In the genomic region with DNA sequence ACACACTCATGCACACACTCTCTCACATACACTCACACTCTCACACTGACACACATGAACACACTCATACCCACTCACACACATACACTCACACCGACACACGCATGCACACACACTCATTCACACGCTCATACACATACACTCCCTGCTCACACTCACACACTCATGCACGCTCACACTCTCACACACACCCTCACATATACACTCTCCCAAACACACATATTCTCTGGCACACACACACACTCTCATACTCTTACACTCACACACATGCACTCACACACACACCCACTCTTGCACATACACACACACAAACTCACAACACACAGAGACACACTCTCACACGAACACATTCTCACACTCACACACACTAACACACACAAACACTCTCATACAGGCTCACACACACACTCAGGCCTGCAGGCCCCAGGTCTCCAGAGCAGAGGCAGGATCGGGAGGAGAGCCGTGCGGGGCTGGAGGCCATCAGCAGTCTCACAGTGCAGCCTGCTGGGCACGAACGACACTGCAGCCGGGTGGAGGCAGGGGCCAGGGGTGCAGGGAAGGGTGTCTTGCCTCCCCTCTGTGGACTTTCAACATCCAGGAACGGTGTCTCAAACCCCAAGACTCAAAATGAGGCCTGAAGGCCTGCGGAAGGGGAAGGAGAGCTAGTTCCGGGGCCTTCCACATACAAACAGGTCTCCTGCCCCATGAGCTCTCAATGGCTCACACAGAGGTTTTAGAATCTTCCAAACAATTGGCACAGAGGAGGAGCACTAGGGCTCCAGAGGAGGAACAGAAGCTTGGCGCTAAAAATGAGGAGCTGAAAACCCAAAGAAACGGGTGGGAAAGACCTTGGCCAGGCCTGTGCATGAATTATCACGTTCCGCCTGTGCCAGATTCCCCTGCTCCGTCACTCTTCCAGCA, we compare ENCODE assay signal across 8 cellular contexts.
DNase-seq lines count a peak whose midpoint lies in the region; ATAC-seq, FAIRE-seq and TF ChIP-seq lines count a peak whose summit lies in the region.

No MANE protein-coding gene starts in this region.

- H3K27ac ChIP-seq in ascending aorta, result no peak overlapping the region
- H3K27ac ChIP-seq in right lobe of liver, result no peak overlapping the region

- FAIRE-seq in HTR-8/SVneo (lab: Jason Lieb, UNC), result peak; percentile 98

- H3K36me3 ChIP-seq in ascending aorta, result no peaks in the 10 kb centered on the region
- H3K36me3 ChIP-seq in right lobe of liver, result no peaks in the 10 kb centered on the region

- H3K4me3 ChIP-seq in ascending aorta (no peak overlapping the region), right lobe of liver (no peak overlapping the region)

- DNase-seq in DMS53 treated with DMSO at 0.1 percent for 48 hours (lab: John Stamatoyannopoulos, UW; ENCODE audit: unreplicated experiment), result peak; percentile 44
- DNase-seq in HTR-8/SVneo (ENCODE audit: insufficient read length, low spot score), result no peak
- no peak for DNase-seq in ascending aorta (ENCODE audit: low spot score in 2 of 2)
- DNase-seq in right lobe of liver, result no peak
- DNase-seq in dedifferentiated amniotic fluid mesenchymal stem cell (ENCODE audit: extremely low spot score), result no peak

- no peaks in the 10 kb centered on the region for H3K9me3 ChIP-seq in ascending aorta
- no peaks in the 10 kb centered on the region for H3K9me3 ChIP-seq in right lobe of liver

- H3K27me3 ChIP-seq in ascending aorta (no peaks in the 10 kb centered on the region), right lobe of liver (no peaks in the 10 kb centered on the region)

- 48% methylated on average over 11 of the region's 19 CpGs for WGBS in right lobe of liver (ENCODE audit: insufficient coverage, low coverage, low lambda C conversion rate, missing lambda C conversion rate)

- TF ChIP-seq POLR2A in right lobe of liver (IDR thresholded peaks at IDR 0.05), result no peak

- TF ChIP-seq CTCF in ascending aorta (IDR thresholded peaks at IDR 0.05), result peak; percentile 33 to 56 (median 49)
- TF ChIP-seq CTCF in right lobe of liver (IDR thresholded peaks at IDR 0.05), result peak; percentile 31 to 48 (median 38)

- H3K4me1 ChIP-seq in ascending aorta (no peaks in the 10 kb centered on the region), right lobe of liver (no peaks in the 10 kb centered on the region)

- intact Hi-C loops in ascending aorta (cut with DNase I), result loop anchor here (2.0 kb wide), 1 partner anchor 368 kb away; no protein-coding TSS in a partner anchor
- intact Hi-C loops in right lobe of liver (cut with DNase I), result no loop called here

- ATAC-seq in right lobe of liver (peak; percentile 49 to 57 (median 52)), GM21619 (IDR thresholded peaks at IDR 0.05; ENCODE audit: unreplicated experiment) (no peak), HG03159 (IDR thresholded peaks at IDR 0.05; ENCODE audit: unreplicated experiment) (no peak), HG03469 (IDR thresholded peaks at IDR 0.05; ENCODE audit: unreplicated experiment) (no peak)

Comparison
In these comparisons a context has a peak if more than half of its experiments do, and no peak if none do; other contexts are left out.
1. ATAC-seq: peak in right lobe of liver (4 of 4); none in GM21619 (single experiment), HG03159 (single experiment) and HG03469 (single experiment).